9 cellular contexts compared by ENCODE assay signal in the genomic region with DNA sequence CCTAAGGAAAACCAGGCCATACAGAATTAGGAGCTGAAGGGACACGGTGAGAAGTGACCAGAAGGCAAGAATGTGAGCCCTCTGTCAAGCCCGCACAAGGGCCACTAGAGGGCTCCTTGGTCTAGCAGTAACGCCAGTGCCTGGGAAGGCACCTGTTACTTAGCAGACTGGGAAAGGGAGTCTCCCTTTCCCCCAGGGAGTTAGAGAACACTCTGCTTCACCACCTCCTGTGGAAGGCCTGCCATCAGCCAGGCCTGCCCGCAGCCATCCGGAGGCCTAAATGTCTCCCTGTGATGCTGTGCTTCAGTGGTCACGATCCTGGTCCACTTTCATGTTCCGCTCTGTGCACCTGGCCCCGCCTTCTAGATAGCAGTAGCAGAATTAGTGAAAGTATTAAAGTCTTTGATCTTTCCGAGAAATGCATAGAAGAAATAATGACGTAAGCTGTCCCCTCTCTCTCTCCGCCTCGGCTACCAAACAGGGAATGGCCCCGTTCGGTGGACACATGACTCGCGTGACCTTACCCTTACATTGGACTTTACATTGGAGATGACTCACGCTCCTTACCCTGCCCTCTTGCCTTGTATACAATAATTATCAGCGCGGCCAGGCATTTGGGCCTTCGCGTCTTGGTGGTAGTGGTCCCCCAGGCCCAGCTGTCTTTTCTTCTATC. TPM values are rescaled to one million over a fixed set of nuclear protein-coding genes. Genes with fewer than 3 reads are reported as not detected.
DNase-seq lines count a peak whose midpoint lies in the region; ATAC-seq and TF ChIP-seq lines count a peak whose summit lies in the region.
"Had no signal": no experiment of that assay in that cellular context is flagged by ENCODE, and none has a peak within 500 bp of the region (broad histone marks: within the 10 kb centered on the region; RNA-seq: fewer than 3 reads in every experiment).

No MANE protein-coding gene starts in this region.

- peak overlapping the region; percentile 55 for H3K4me2 ChIP-seq in OCI-LY3 (ENCODE audit: low read length)

- no peaks in the 10 kb centered on the region for H4K20me1 ChIP-seq in OCI-LY3 (ENCODE audit: insufficient read depth, low read length)

- no peak for TF ChIP-seq POLR2A in tibial nerve (IDR thresholded peaks at IDR 0.05)

- H3K36me3 ChIP-seq in OCI-LY3 (replicated peaks; ENCODE audit: low read depth, low read length), result no peaks in the 10 kb centered on the region
- no peaks in the 10 kb centered on the region for H3K36me3 ChIP-seq in tibial nerve
- H3K36me3 ChIP-seq: neutrophil had no signal

- no peak overlapping the region for H3K9ac ChIP-seq in OCI-LY3 (ENCODE audit: low read length)

- TF ChIP-seq CTCF in OCI-LY3 (IDR thresholded peaks at IDR 0.05; ENCODE audit: low read depth, low read length) (peak; percentile 69), tibial nerve (IDR thresholded peaks at IDR 0.05) (peak; percentile 55 to 76 (median 67))

- 59 to 62% methylated on average over 21 of the region's 21 CpGs for WGBS in tibial nerve, 2 donors

- ATAC-seq in HG02610 (IDR thresholded peaks at IDR 0.05; ENCODE audit: unreplicated experiment) (no peak), GM18868 (IDR thresholded peaks at IDR 0.05; ENCODE audit: unreplicated experiment) (no peak)

- in situ Hi-C loops in T47D (cut with HindIII; ENCODE audit: low pct_unique_long_range_greater_than_20kb, low sequenced_read_pairs), result no loop called here

- H3K4me3 ChIP-seq in OCI-LY3 (ENCODE audit: low read length) (peak overlapping the region; percentile 44), tibial nerve (no peak overlapping the region)

- H3K79me2 ChIP-seq in OCI-LY3 (ENCODE audit: low read length), result no peaks in the 10 kb centered on the region

- H3K4me1 ChIP-seq in OCI-LY3 (ENCODE audit: low read length) (peaks cover 6% of the 10 kb centered on the region), tibial nerve (peaks cover 0 to 4% (median 0%) of the 10 kb centered on the region in 4 donors)

- no peak overlapping the region for H3K27ac ChIP-seq in OCI-LY3 (ENCODE audit: low read length)
- no peak overlapping the region for H3K27ac ChIP-seq in tibial nerve
- H3K27ac ChIP-seq: neutrophil had no signal

- H3K9me3 ChIP-seq in OCI-LY3 (ENCODE audit: insufficient read depth, low read length), result no peaks in the 10 kb centered on the region
- no peaks in the 10 kb centered on the region for H3K9me3 ChIP-seq in tibial nerve
- H3K9me3 ChIP-seq: neutrophil had no signal

- DNase-seq in DMS114 treated with DMSO at 0.1 percent for 48 hours (lab: John Stamatoyannopoulos, UW; ENCODE audit: unreplicated experiment), result peak; percentile 79
- peak; percentile 88 for DNase-seq in HT-29 (ENCODE audit: low spot score)
- peak; percentile 45 to 88 for DNase-seq in T47D (ENCODE audit: low read depth in 1 of 2, low spot score in 1 of 2)
- DNase-seq in left kidney (ENCODE audit: low read depth, low spot score), result peak; percentile 88
- peak in 1 of 2 donors; percentile 31 for DNase-seq in tibial nerve (ENCODE audit: low spot score in 2 of 2)

- H3K27me3 ChIP-seq in OCI-LY3 (ENCODE audit: low read depth, low read length) (peaks cover 51% of the 10 kb centered on the region), tibial nerve (peaks cover 0 to 5% of the 10 kb centered on the region in 2 donors)

- no peak for TF ChIP-seq EP300 in tibial nerve (IDR thresholded peaks at IDR 0.05)

- no peak overlapping the region for H2AFZ ChIP-seq in OCI-LY3 (ENCODE audit: low read depth, low read length)

RNA-seq across cellular contexts. Expression of a gene that starts 10.7 kb away (rescaled TPM):
- 2,847 and 3,158 TPM in 2 replicates for total RNA-seq in HT-29 (2014; rRNA removed; shearing (Covaris generic))
- 1,000 to 10,000 TPM in 1 of 4 donors, 100 to 1,000 TPM in 3; 631 to 1,055 (median 774) TPM for total RNA-seq in tibial nerve

RNA-seq across cellular contexts. Expression of a gene that starts 33.9 kb away (rescaled TPM):
- total RNA-seq in HT-29 (2014; rRNA removed; shearing (Covaris generic)), result 384 and 431 TPM in 2 replicates
- total RNA-seq in tibial nerve, result 100 to 1,000 TPM; 282 to 357 (median 323) TPM

RNA-seq across cellular contexts. Expression of a gene that starts 49.6 kb away (rescaled TPM):
- total RNA-seq in HT-29 (2014; rRNA removed; shearing (Covaris generic)), result not detected in 2 replicates
- total RNA-seq in tibial nerve, result not detected

RNA-seq across cellular contexts. Expression of a gene that starts 56.9 kb away (rescaled TPM):
- 60.0 and 72.9 TPM in 2 replicates for total RNA-seq in HT-29 (2014; rRNA removed; shearing (Covaris generic))
- 10 to 100 TPM; 11.0 to 21.3 (median 20.0) TPM for total RNA-seq in tibial nerve
